ENCODE assay signal across 21 cellular contexts in the genomic region with DNA sequence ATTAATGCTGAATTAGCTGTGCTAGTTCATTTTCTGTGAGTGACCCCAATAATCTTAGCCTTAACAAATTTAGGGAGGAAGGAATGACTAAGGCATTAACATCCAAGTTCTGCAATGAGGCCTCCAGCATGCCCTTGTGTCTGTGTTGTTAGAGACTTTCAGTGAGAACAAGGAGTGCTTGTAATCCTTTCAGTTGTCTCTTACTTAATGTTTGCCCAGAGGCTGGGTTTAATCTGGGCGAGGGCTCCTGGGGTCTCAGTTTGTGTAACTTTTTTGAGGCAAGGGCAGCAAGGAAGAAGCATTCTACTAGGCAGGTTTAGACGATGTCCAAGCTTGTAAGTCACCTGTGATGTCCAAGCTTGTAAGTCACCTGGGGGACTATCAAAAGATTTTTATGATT. TPM values are rescaled to one million over a fixed set of nuclear protein-coding genes. Genes with fewer than 3 reads are reported as not detected.
DNase-seq lines count a peak whose midpoint lies in the region; ATAC-seq and TF ChIP-seq lines count a peak whose summit lies in the region.
"Had no signal": no experiment of that assay in that cellular context is flagged by ENCODE, and none has a peak within 500 bp of the region (broad histone marks: within the 10 kb centered on the region; RNA-seq: fewer than 3 reads in every experiment).

No MANE protein-coding gene starts in this region.

- H3K4me2 ChIP-seq in GM23338: no peak overlapping the region
- H3K4me2 ChIP-seq: KMS-11, SK-N-SH had no signal

- no peaks in the 10 kb centered on the region for H3K9me3 Mint-ChIP-seq in GM23338
- no peaks in the 10 kb centered on the region for H3K9me3 Mint-ChIP-seq in WTC11
- H3K9me3 Mint-ChIP-seq in endodermal cell: no peaks in the 10 kb centered on the region
- H3K9me3 Mint-ChIP-seq: CD4-positive, alpha-beta T cell had no signal

- 52 to 88% methylated on average over 1 to 2 of the region's 2 CpGs for WGBS in endodermal cell (ENCODE audit: insufficient coverage in 1 of 2, insufficient read length in 1 of 2), 2 experiments
- 28% methylated on average over 2 of the region's 2 CpGs for WGBS in prostate gland

- H3K36me3 ChIP-seq in GM23338 (ENCODE audit: insufficient read depth) (no peaks in the 10 kb centered on the region), endodermal cell (ENCODE audit: control insufficient read depth, insufficient read depth, low read length) (no peaks in the 10 kb centered on the region), prostate gland (no peaks in the 10 kb centered on the region)
- H3K36me3 ChIP-seq: BLaER1 treated with 17β-estradiol and CSF1 and Interleukin-3, amounts not matched to agents 10 nM and 100 nM had no signal

- TF ChIP-seq CTCF in GM23338 (conservative IDR thresholded peaks at IDR 0.05; ENCODE audit: low read depth in 2 of 2) (no peak), WTC11 (IDR thresholded peaks at IDR 0.05) (no peak), endodermal cell (conservative IDR thresholded peaks at IDR 0.05) (no peak), prostate gland (IDR thresholded peaks at IDR 0.05) (no peak)

- H3K79me2 ChIP-seq in GM23338 (replicated peaks; ENCODE audit: insufficient read depth): no peaks in the 10 kb centered on the region

- no peaks in the 10 kb centered on the region for H3F3A ChIP-seq in GM23338 (replicated peaks; ENCODE audit: low read depth)

- no peak for DNase-seq in GM23338 (ENCODE audit: low spot score)
- DNase-seq in WTC11 (ENCODE audit: low spot score): no peak
- peak; percentile 53 for DNase-seq in endodermal cell
- peak; percentile 43 for DNase-seq in prostate gland (ENCODE audit: low spot score)
- no peak for DNase-seq in Right ventricle myocardium superior
- no peak for DNase-seq in T-helper 1 cell
- DNase-seq: CD4-positive, alpha-beta T cell; NCI-H1105; NCI-H146; NCI-H1930; NCI-H446; NCI-H524 treated with DMSO at 0.1 percent for 48 hours; NCI-H774; SHP77 treated with DMSO at 0.1 percent for 48 hours; SK-N-SH; SW 1271 had no signal

- H2AFZ ChIP-seq in GM23338: 0 out of 2 replicates have a peak overlapping the region, but pooled peaks have one; percentile 24

- H3K4me1 Mint-ChIP-seq in GM23338: peaks cover 29% of the 10 kb centered on the region
- peaks cover 25% of the 10 kb centered on the region for H3K4me1 Mint-ChIP-seq in WTC11
- peaks cover 31% of the 10 kb centered on the region for H3K4me1 Mint-ChIP-seq in endodermal cell
- H3K4me1 Mint-ChIP-seq: IgD-negative memory B cell had no signal

- H4K20me1 ChIP-seq in GM23338 (replicated peaks; ENCODE audit: insufficient read depth): no peaks in the 10 kb centered on the region
- H4K20me1 ChIP-seq: BLaER1 treated with 17β-estradiol and CSF1 and Interleukin-3, amounts not matched to agents 10 nM and 100 nM had no signal

- H3K27ac ChIP-seq in GM23338 (ENCODE audit: low read depth): no peak overlapping the region
- H3K27ac ChIP-seq in endodermal cell (ENCODE audit: low read depth, low read length): no peak overlapping the region
- H3K27ac ChIP-seq in prostate gland: peak overlapping the region in 1 of 2 donors; percentile 20
- H3K27ac ChIP-seq: BLaER1 treated with 17β-estradiol and CSF1 and Interleukin-3, amounts not matched to agents 10 nM and 100 nM; KMS-11 had no signal

- peak overlapping the region; percentile 42; the same call in 1 of the 2 replicates for H3K27ac Mint-ChIP-seq in GM23338
- 0 out of 2 replicates have a peak overlapping the region, but pooled peaks have one; percentile 33 for H3K27ac Mint-ChIP-seq in WTC11
- H3K27ac Mint-ChIP-seq in endodermal cell: peak overlapping the region; percentile 63
- H3K27ac Mint-ChIP-seq: CD4-positive, alpha-beta T cell; IgD-negative memory B cell had no signal

- H3K27me3 Mint-ChIP-seq in GM23338 (ENCODE audit: insufficient read depth, low read depth, poor library complexity) (no peaks in the 10 kb centered on the region), WTC11 (ENCODE audit: low read depth) (no peaks in the 10 kb centered on the region; the same call in 1 of the 2 replicates), endodermal cell (ENCODE audit: insufficient read depth) (no peaks in the 10 kb centered on the region)
- H3K27me3 Mint-ChIP-seq: CD4-positive, alpha-beta T cell had no signal

- H3K9ac ChIP-seq in endodermal cell (ENCODE audit: extremely low read depth, low read length, poor library complexity, severe bottlenecking): no peak overlapping the region
- H3K9ac ChIP-seq: BLaER1 treated with 17β-estradiol and CSF1 and Interleukin-3, amounts not matched to agents 10 nM and 100 nM; KMS-11; SK-N-SH had no signal

- CTCF ChIA-PET in WTC11 (lab: Charles Lee): no interaction called here

- H3K27me3 ChIP-seq in GM23338 (ENCODE audit: insufficient read depth): no peaks in the 10 kb centered on the region
- no peaks in the 10 kb centered on the region for H3K27me3 ChIP-seq in endodermal cell (ENCODE audit: control insufficient read depth, insufficient read depth, low read length, poor library complexity, severe bottlenecking)
- H3K27me3 ChIP-seq in prostate gland (replicated peaks; ENCODE audit: insufficient read depth): no peaks in the 10 kb centered on the region
- H3K27me3 ChIP-seq: BLaER1 treated with 17β-estradiol and CSF1 and Interleukin-3, amounts not matched to agents 10 nM and 100 nM had no signal

- H3K4me3 ChIP-seq in GM23338 (no peak overlapping the region), endodermal cell (ENCODE audit: low read length) (no peak overlapping the region), prostate gland (no peak overlapping the region)
- H3K4me3 ChIP-seq: BLaER1 treated with 17β-estradiol and CSF1 and Interleukin-3, amounts not matched to agents 10 nM and 100 nM had no signal

- H3K36me3 Mint-ChIP-seq in GM23338 (ENCODE audit: low read depth) (no peaks in the 10 kb centered on the region), WTC11 (no peaks in the 10 kb centered on the region), endodermal cell (ENCODE audit: low read depth) (no peaks in the 10 kb centered on the region)
- H3K36me3 Mint-ChIP-seq: IgD-negative memory B cell had no signal

- intact Hi-C loops in prostate gland (cut with DNase I) (no loop called here), Right ventricle myocardium superior (cut with DNase I) (loop anchor here (2.0 kb wide), 1 partner anchor 278 kb away; no protein-coding TSS in a partner anchor)

- TF ChIP-seq POLR2A in prostate gland (IDR thresholded peaks at IDR 0.05): no peak

- POLR2A ChIA-PET in WTC11 (lab: Charles Lee): no interaction called here

- H3K4me1 ChIP-seq in GM23338 (ENCODE audit: insufficient read depth) (peaks cover 12% of the 10 kb centered on the region), endodermal cell (ENCODE audit: control insufficient read depth, insufficient read depth, low read length) (peaks cover 10% of the 10 kb centered on the region), prostate gland (replicated peaks) (no peaks in the 10 kb centered on the region)

- no peaks in the 10 kb centered on the region for H3K9me2 ChIP-seq in GM23338 (ENCODE audit: insufficient read depth)
- H3K9me2 ChIP-seq: SK-N-SH had no signal

- H3K9me3 ChIP-seq in endodermal cell (ENCODE audit: control insufficient read depth, low read length) (no peaks in the 10 kb centered on the region), prostate gland (no peaks in the 10 kb centered on the region)
- H3K9me3 ChIP-seq: BLaER1 treated with 17β-estradiol and CSF1 and Interleukin-3, amounts not matched to agents 10 nM and 100 nM; SK-N-SH had no signal

- H3K4me3 Mint-ChIP-seq in GM23338 (no peak overlapping the region), WTC11 (no peak overlapping the region), endodermal cell (no peak overlapping the region)
- H3K4me3 Mint-ChIP-seq: CD4-positive, alpha-beta T cell; IgD-negative memory B cell had no signal

- peak; percentile 37; the same call in 2 of the 3 replicates for ATAC-seq in GM23338
- ATAC-seq in WTC11: peak; percentile 54
- no peak for ATAC-seq in Right ventricle myocardium superior (ENCODE audit: poor library complexity)
- no peak for ATAC-seq in GM21825 (IDR thresholded peaks at IDR 0.05; ENCODE audit: unreplicated experiment)
- ATAC-seq: Panc1 had no signal

TF ChIP-seq in GM23338, 12 proteins besides CTCF, POLR2A, EP300 and RAD21 (continues in another document):
- TF ChIP-seq ZNF114 (CRISPR knock-in tag; IDR thresholded peaks at IDR 0.05): no peak
- no peak for TF ChIP-seq JUNB (IDR thresholded peaks at IDR 0.05; ENCODE audit: unreplicated experiment)
- TF ChIP-seq, protein P1, sequence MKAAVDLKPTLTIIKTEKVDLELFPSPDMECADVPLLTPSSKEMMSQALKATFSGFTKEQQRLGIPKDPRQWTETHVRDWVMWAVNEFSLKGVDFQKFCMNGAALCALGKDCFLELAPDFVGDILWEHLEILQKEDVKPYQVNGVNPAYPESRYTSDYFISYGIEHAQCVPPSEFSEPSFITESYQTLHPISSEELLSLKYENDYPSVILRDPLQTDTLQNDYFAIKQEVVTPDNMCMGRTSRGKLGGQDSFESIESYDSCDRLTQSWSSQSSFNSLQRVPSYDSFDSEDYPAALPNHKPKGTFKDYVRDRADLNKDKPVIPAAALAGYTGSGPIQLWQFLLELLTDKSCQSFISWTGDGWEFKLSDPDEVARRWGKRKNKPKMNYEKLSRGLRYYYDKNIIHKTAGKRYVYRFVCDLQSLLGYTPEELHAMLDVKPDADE (IDR thresholded peaks at IDR 0.05): no peak
- TF ChIP-seq STAT1 (IDR thresholded peaks at IDR 0.05; ENCODE audit: unreplicated experiment): no peak
- TF ChIP-seq NANOG (IDR thresholded peaks at IDR 0.05; ENCODE audit: borderline replicate concordance): no peak

TF ChIP-seq in WTC11, 78 proteins besides CTCF, POLR2A, EP300 and RAD21 (continues in another document):
- TF ChIP-seq SMAD4 (CRISPR knock-in tag; IDR thresholded peaks at IDR 0.05): no peak

RNA-seq across cellular contexts. Expression of a gene that starts 24.3 kb away (rescaled TPM):
- 7.4 and 8.1 TPM in 2 replicates for total RNA-seq in GM23338 (2014; rRNA removed; shearing (Covaris generic))
- polyA plus RNA-seq in GM23338 (2016; fragmentation: Nextera tagmentation; extraction: Ambion mirVana): 3.8 and 5.6 TPM in 2 replicates
- 2.7 to 3.8 TPM (median 3.4 TPM) in 3 replicates for total RNA-seq in WTC11 (2021)
- total RNA-seq in endodermal cell: under 1 TPM in 1 of 2 donors, not detected in 1; 0.31 TPM
- 1.6 TPM for polyA plus RNA-seq in endodermal cell (2013, experiment 1 of 2)
- 1.6 TPM for polyA plus RNA-seq in endodermal cell (2013, experiment 2 of 2)
- total RNA-seq in prostate gland: 1 to 10 TPM in 1 of 2 donors, not detected in 1; 9.2 TPM
- total RNA-seq in Right ventricle myocardium superior: not detected
- total RNA-seq: CD4-positive, alpha-beta T cell had no signal
- polyA plus RNA-seq: IgD-negative memory B cell had no signal

Comparison
In these comparisons a context has a peak if more than half of its experiments do, and no peak if none do; other contexts are left out.
1. ATAC-seq: peak in GM23338 (single experiment) and WTC11 (single experiment); none in Right ventricle myocardium superior (single experiment) and GM21825 (single experiment).
2. DNase-seq: peak in endodermal cell (single experiment) and prostate gland (single experiment); none in GM23338 (single experiment), WTC11 (single experiment), Right ventricle myocardium superior (single experiment) and T-helper 1 cell (0 of 5).
3. Peak in every context shown above with its lines, with median percentiles within 50 percentile points of each other: H3K27ac Mint-ChIP-seq.